Comparison of ENCODE assay signal across 11 cellular contexts in genomic region chr1:6350416-6351088, GRCh38. TPM values are rescaled to one million over a fixed set of nuclear protein-coding genes. Genes with fewer than 3 reads are reported as not detected.
DNase-seq lines count a peak whose midpoint lies in the region; ATAC-seq and TF ChIP-seq lines count a peak whose summit lies in the region.
"Had no signal": no experiment of that assay in that cellular context is flagged by ENCODE, and none has a peak within 500 bp of the region (broad histone marks: within the 10 kb centered on the region; RNA-seq: fewer than 3 reads in every experiment).

No MANE protein-coding gene starts in this region.

- H3K27ac ChIP-seq in adrenal gland, result no peak overlapping the region
- H3K27ac ChIP-seq in heart left ventricle, result peak overlapping the region in 1 of 12 donors; percentile 41
- H3K27ac ChIP-seq in tibial nerve, result peak overlapping the region in 1 of 4 donors; percentile 56
- H3K27ac ChIP-seq: GM23248 had no signal

- H3K9me3 ChIP-seq in adrenal gland (replicated peaks in 1 of 3) (no peaks in the 10 kb centered on the region), heart left ventricle (no peaks in the 10 kb centered on the region), tibial nerve (no peaks in the 10 kb centered on the region)

- TF ChIP-seq CTCF in adrenal gland (IDR thresholded peaks at IDR 0.05) (no peak), heart left ventricle (IDR thresholded peaks at IDR 0.05) (no peak), tibial nerve (IDR thresholded peaks at IDR 0.05) (no peak)

- H3K4me1 ChIP-seq in adrenal gland (replicated peaks in 1 of 2) (peaks cover 30 to 32% of the 10 kb centered on the region in 2 donors), heart left ventricle (peaks cover 0 to 57% (median 30%) of the 10 kb centered on the region in 12 donors), tibial nerve (peaks cover 0 to 37% (median 13%) of the 10 kb centered on the region in 4 donors)

- no peak overlapping the region for H3K4me3 ChIP-seq in adrenal gland
- no peak overlapping the region for H3K4me3 ChIP-seq in heart left ventricle
- no peak overlapping the region for H3K4me3 ChIP-seq in tibial nerve
- H3K4me3 ChIP-seq: GM23248 had no signal

- TF ChIP-seq EP300 in Ishikawa (IDR thresholded peaks at IDR 0.05; ENCODE audit: borderline replicate concordance) (no peak), tibial nerve (IDR thresholded peaks at IDR 0.05) (no peak)

- intact Hi-C loops in adrenal gland (cut with DNase I), result no loop called here
- intact Hi-C loops in heart left ventricle (cut with DNase I), result no loop called here

- H3K36me3 ChIP-seq in adrenal gland (replicated peaks in 1 of 2) (no peaks in the 10 kb centered on the region), heart left ventricle (no peaks in the 10 kb centered on the region), tibial nerve (peaks cover 0 to 12% (median 0%) of the 10 kb centered on the region in 3 donors)

- peak; percentile 49 to 66 (median 56) for ATAC-seq in heart left ventricle
- ATAC-seq in GM21717 (IDR thresholded peaks at IDR 0.05; ENCODE audit: unreplicated experiment), result no peak
- ATAC-seq in GM21423 (IDR thresholded peaks at IDR 0.05; ENCODE audit: unreplicated experiment), result no peak

- WGBS in adrenal gland, 4 donors, result 72 to 92% (median 81%) methylated on average over 6 to 15 of the region's 15 CpGs
- 56 to 74% (median 67%) methylated on average over 11 to 15 of the region's 15 CpGs for WGBS in heart left ventricle, 4 donors
- 76 to 78% methylated on average over 9 to 15 of the region's 15 CpGs for WGBS in tibial nerve, 2 donors

- H3K27me3 ChIP-seq in adrenal gland (no peaks in the 10 kb centered on the region), heart left ventricle (no peaks in the 10 kb centered on the region), tibial nerve (no peaks in the 10 kb centered on the region)

- TF ChIP-seq POLR2A in adrenal gland (IDR thresholded peaks at IDR 0.05), result no peak
- TF ChIP-seq POLR2A in heart left ventricle (IDR thresholded peaks at IDR 0.05), result no peak
- TF ChIP-seq POLR2A in tibial nerve (IDR thresholded peaks at IDR 0.05), result no peak

- DNase-seq in adrenal gland (peak in 6 of 7 donors; percentile 65 to 88 (median 76)), heart left ventricle (peak; percentile 83 to 92 (median 89)), pons (ENCODE audit: low spot score) (peak; percentile 54), RKO (ENCODE audit: low spot score) (no peak), tibial nerve (ENCODE audit: low spot score in 2 of 2) (no peak)
- DNase-seq: activated CD8-positive, alpha-beta memory T cell treated with anti-CD3 and anti-CD28 coated beads for 24 hours; GM23248; NCI-H526 treated with DMSO at 0.1 percent for 48 hours had no signal

- no peak for TF ChIP-seq RAD21 in Ishikawa (IDR thresholded peaks at IDR 0.05; ENCODE audit: low read depth)

TF ChIP-seq in Ishikawa, 13 proteins besides CTCF, POLR2A, EP300 and RAD21:
- TF ChIP-seq NFIC (IDR thresholded peaks at IDR 0.05) (peak; percentile 85), EGR1 (IDR thresholded peaks at IDR 0.05) (no peak), TCF12 (IDR thresholded peaks at IDR 0.05; ENCODE audit: low read depth) (0 out of 2 replicates have a peak, but pooled peaks have one; percentile 40), USF1 (IDR thresholded peaks at IDR 0.05) (no peak), REST (IDR thresholded peaks at IDR 0.05; ENCODE audit: low read depth) (no peak), CEBPB (IDR thresholded peaks at IDR 0.05) (no peak), YY1 (IDR thresholded peaks at IDR 0.05; ENCODE audit: low read depth) (no peak), TAF1 (IDR thresholded peaks at IDR 0.05; ENCODE audit: low read depth) (no peak), FOXM1 (IDR thresholded peaks at IDR 0.05; ENCODE audit: borderline replicate concordance, low read depth) (no peak), TEAD4 (IDR thresholded peaks at IDR 0.05) (peak; percentile 83), CREB1 (IDR thresholded peaks at IDR 0.05; ENCODE audit: low read depth) (no peak), ZBTB7A (IDR thresholded peaks at IDR 0.05; ENCODE audit: low read depth) (no peak)
- TF ChIP-seq, protein P1, sequence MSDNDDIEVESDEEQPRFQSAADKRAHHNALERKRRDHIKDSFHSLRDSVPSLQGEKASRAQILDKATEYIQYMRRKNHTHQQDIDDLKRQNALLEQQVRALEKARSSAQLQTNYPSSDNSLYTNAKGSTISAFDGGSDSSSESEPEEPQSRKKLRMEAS (IDR thresholded peaks at IDR 0.05), result 0 out of 2 replicates have a peak, but pooled peaks have one; percentile 32

RNA-seq across cellular contexts. Expression of gene ACOT7, which starts 43.0 kb away (rescaled TPM):
- total RNA-seq in adrenal gland (10 to 100 TPM in 7 of 8 donors, 1 to 10 TPM in 1; 8.4 to 29.4 (median 15.0) TPM), heart left ventricle (10 to 100 TPM in 7 of 9 donors, 1 to 10 TPM in 2; 5.7 to 34.0 (median 12.6) TPM), tibial nerve (10 to 100 TPM; 18.6 to 29.4 (median 23.2) TPM)
- polyA plus RNA-seq in adrenal gland (10 to 100 TPM; 11.3 to 26.6 (median 13.0) TPM), heart left ventricle (10 to 100 TPM in 1 of 2 donors, 1 to 10 TPM in 1; 6.2 to 38.9 TPM)

Comparison
In these comparisons a context has a peak if more than half of its experiments do, and no peak if none do; other contexts are left out.
1. DNase-seq: peak in adrenal gland (6 of 7), heart left ventricle (5 of 5) and pons (single experiment); none in RKO (single experiment) and tibial nerve (0 of 2).
2. ATAC-seq: peak in heart left ventricle (4 of 4); none in GM21717 (single experiment) and GM21423 (single experiment).